8 cellular contexts compared by ENCODE assay signal in genomic region chr12:80412343-80412953, GRCh38. TPM values are rescaled to one million over a fixed set of nuclear protein-coding genes. Genes with fewer than 3 reads are reported as not detected.
A peak's percentile ranks its signal among the peaks of the same experiment; 100 is the strongest.
DNase-seq lines count a peak whose midpoint lies in the region; ATAC-seq and TF ChIP-seq lines count a peak whose summit lies in the region.

No MANE protein-coding gene starts in this region.

- H3K4me1 ChIP-seq in spleen, result no peaks in the 10 kb centered on the region

- no peaks in the 10 kb centered on the region for H3K27me3 ChIP-seq in spleen (replicated peaks in 1 of 7)

- intact Hi-C loops in left ventricle myocardium superior (cut with micrococcal nuclease), result loop anchor here (10.0 kb wide), 1 partner anchor 532 kb away; no protein-coding TSS in a partner anchor
- intact Hi-C loops in spleen (cut with DNase I; ENCODE audit: low total_unique reads), result no loop called here

- no peaks in the 10 kb centered on the region for H3K36me3 ChIP-seq in spleen

- no peak overlapping the region for H3K27ac ChIP-seq in spleen

- TF ChIP-seq POLR2A in spleen (IDR thresholded peaks at IDR 0.05), result no peak

- WGBS in spleen, 5 donors, result 2 to 5% (median 4%) methylated on average over 3 of the region's 3 CpGs

- DNase-seq in AG09319 (ENCODE audit: extremely low read depth, low read depth) (peak; percentile 27), NCI-H2107 treated with DMSO at 0.1 percent for 48 hours (lab: John Stamatoyannopoulos, UW; ENCODE audit: unreplicated experiment) (peak; percentile 69), left ventricle myocardium superior (no peak), spleen (no peak)
- no peak for DNase-seq in activated naive CD4-positive, alpha-beta T cell (lab: John Stamatoyannopoulos, UW)

- H3K4me3 ChIP-seq in WI38 (ENCODE audit: low read depth, low read length) (no peak overlapping the region), spleen (no peak overlapping the region)

- TF ChIP-seq CTCF in AG09319 (IDR thresholded peaks at IDR 0.05; ENCODE audit: low read depth, low read length) (peak; percentile 66), WI38 (IDR thresholded peaks at IDR 0.05; ENCODE audit: low read depth, low read length) (0 out of 2 replicates have a peak, but pooled peaks have one; percentile 25), spleen (IDR thresholded peaks at IDR 0.05 in 8 of 11, conservative IDR thresholded peaks at IDR 0.05 in 3 of 11) (peak in 7 of 11 experiments; percentile 31 to 64 (median 52))

- ATAC-seq in GM18867 (IDR thresholded peaks at IDR 0.05; ENCODE audit: unreplicated experiment), result peak; percentile 78
- ATAC-seq in HG03095 (IDR thresholded peaks at IDR 0.05; ENCODE audit: unreplicated experiment), result peak; percentile 70
- peak; percentile 37 for ATAC-seq in left ventricle myocardium superior

- no peaks in the 10 kb centered on the region for H3K9me3 ChIP-seq in spleen

RNA-seq across cellular contexts. Expression of gene PTPRQ, which starts 31.6 kb away (rescaled TPM):
- 0.77 TPM for total RNA-seq in left ventricle myocardium superior
- total RNA-seq in spleen, result under 1 TPM in 1 of 7 donors, not detected in 6; 0.09 TPM
- under 1 TPM in 2 of 3 donors, not detected in 1; under 0.01 to 0.03 TPM for polyA plus RNA-seq in spleen

Comparison
In these comparisons a context has a peak if more than half of its experiments do, and no peak if none do; other contexts are left out.
1. DNase-seq: peak in AG09319 (single experiment) and NCI-H2107 treated with DMSO at 0.1 percent for 48 hours (single experiment); none in left ventricle myocardium superior (single experiment), spleen (single experiment) and activated naive CD4-positive, alpha-beta T cell (0 of 4).
2. Peak in every context shown above with its lines, with median percentiles within 50 percentile points of each other: CTCF ChIP-seq and ATAC-seq.